Comparison of ENCODE assay signal across 13 cellular contexts in the genomic region with DNA sequence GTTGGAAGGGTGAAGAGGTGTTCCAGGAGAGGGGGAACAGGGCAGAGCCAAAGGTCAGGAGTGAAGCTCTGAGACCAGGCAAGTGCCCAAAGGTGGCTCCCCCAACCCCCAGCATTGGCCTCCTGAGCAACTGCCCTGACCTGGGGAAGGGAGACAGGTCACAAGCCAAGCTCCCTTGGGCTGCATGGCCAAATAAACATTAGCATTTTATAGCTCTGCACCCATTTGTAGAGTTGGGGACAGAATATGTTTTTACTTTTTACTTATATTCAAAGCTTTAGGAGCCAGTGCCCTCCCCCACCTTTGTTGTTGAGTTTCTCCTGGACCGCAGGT. TPM values are rescaled to one million over a fixed set of nuclear protein-coding genes. Genes with fewer than 3 reads are reported as not detected.
DNase-seq lines count a peak whose midpoint lies in the region; ATAC-seq and TF ChIP-seq lines count a peak whose summit lies in the region.
"Had no signal": no experiment of that assay in that cellular context is flagged by ENCODE, and none has a peak within 500 bp of the region (broad histone marks: within the 10 kb centered on the region; RNA-seq: fewer than 3 reads in every experiment).

No MANE protein-coding gene starts in this region.

- H3K79me1 ChIP-seq in mesenchymal stem cell (replicated peaks; ENCODE audit: low read length, poor library complexity, severe bottlenecking), result no peaks in the 10 kb centered on the region

- H2BK12ac ChIP-seq in mesenchymal stem cell (ENCODE audit: low read length in 2 of 2), result peak overlapping the region; percentile 34 to 77

- peaks cover 6 to 9% of the 10 kb centered on the region in 2 donors for H3K4me1 ChIP-seq in breast epithelium
- peaks cover 30% of the 10 kb centered on the region for H3K4me1 ChIP-seq in mesenchymal stem cell (ENCODE audit: control insufficient read depth, insufficient read depth, low read depth, low read length)
- H3K4me1 ChIP-seq in tibial artery, result peaks cover 0 to 48% (median 32%) of the 10 kb centered on the region in 4 donors
- peaks cover 13% of the 10 kb centered on the region for H3K4me1 ChIP-seq in OCI-LY7 (ENCODE audit: insufficient read depth, low read length, poor library complexity, severe bottlenecking)

- H3K23ac ChIP-seq in mesenchymal stem cell (ENCODE audit: low read length in 2 of 2), result no peak overlapping the region

- peaks cover 8% of the 10 kb centered on the region for H3K27me3 Mint-ChIP-seq in MCF 10A (ENCODE audit: insufficient read depth, unreplicated experiment)

- peak overlapping the region; percentile 79 for H3K4me3 Mint-ChIP-seq in MCF 10A (ENCODE audit: unreplicated experiment)

- peak overlapping the region; percentile 50 to 95 for H3K18ac ChIP-seq in mesenchymal stem cell (ENCODE audit: low read depth in 1 of 2, low read length in 2 of 2)

- H3K36me3 ChIP-seq in breast epithelium (no peaks in the 10 kb centered on the region), mesenchymal stem cell (ENCODE audit: control insufficient read depth in 1 of 2, insufficient read depth in 2 of 2, low read depth in 1 of 2, low read length in 2 of 2) (no peaks in the 10 kb centered on the region), tibial artery (no peaks in the 10 kb centered on the region), OCI-LY7 (ENCODE audit: insufficient read depth, low read length) (no peaks in the 10 kb centered on the region)
- H3K36me3 ChIP-seq: pancreas had no signal

- no peaks in the 10 kb centered on the region for H3K9me3 Mint-ChIP-seq in MCF 10A (ENCODE audit: unreplicated experiment)
- H3K9me3 Mint-ChIP-seq: activated CD4-positive, alpha-beta memory T cell treated with anti-CD3 and anti-CD28 coated beads, Interleukin-2, amount 10 ng/mL, durations not matched to agents 7 days and 5 days had no signal

- 30% methylated on average over 1 of the region's 1 CpG for WGBS in mesenchymal stem cell

- H3K4me3 ChIP-seq in breast epithelium (no peak overlapping the region), mesenchymal stem cell (ENCODE audit: insufficient read depth in 1 of 2, low read depth in 1 of 2, low read length in 2 of 2) (no peak overlapping the region), tibial artery (no peak overlapping the region), OCI-LY7 (ENCODE audit: low read depth, low read length, poor library complexity, severe bottlenecking) (no peak overlapping the region)

- CTCF ChIA-PET in MCF 10A (lab: Yijun Ruan, JAX), result interaction anchor here (1.3 to 1.7 kb wide), 4 partner anchors 22 to 316 kb away, joined by 3 to 7 read pairs (median 3); no protein-coding TSS in a partner anchor
- CTCF ChIA-PET in OCI-LY7 (lab: Charles Lee; ENCODE audit: unreplicated experiment), result no interaction called here

- H3K27me3 ChIP-seq in breast epithelium, result peaks cover 0 to 3% of the 10 kb centered on the region in 2 donors
- H3K27me3 ChIP-seq in mesenchymal stem cell (ENCODE audit: control insufficient read depth in 1 of 2, insufficient read depth in 1 of 2, low read length in 2 of 2), result peaks cover 6 to 85% of the 10 kb centered on the region in 2 experiments
- peaks cover 0 to under 1% of the 10 kb centered on the region in 2 donors for H3K27me3 ChIP-seq in tibial artery
- H3K27me3 ChIP-seq: pancreas had no signal

- no peak overlapping the region for H2BK5ac ChIP-seq in mesenchymal stem cell (ENCODE audit: low read depth, low read length, poor library complexity, severe bottlenecking)

- H4K8ac ChIP-seq in mesenchymal stem cell (ENCODE audit: low read length), result peak overlapping the region; percentile 70

- H3K36me3 Mint-ChIP-seq in MCF 10A (ENCODE audit: insufficient read depth, unreplicated experiment), result peaks cover 5% of the 10 kb centered on the region

- no peak overlapping the region for H3K14ac ChIP-seq in mesenchymal stem cell (ENCODE audit: low read length in 2 of 2)

- no peaks in the 10 kb centered on the region for H3K79me2 ChIP-seq in OCI-LY7 (ENCODE audit: insufficient read depth, low read depth, low read length)

- POLR2A ChIA-PET in MCF 10A (lab: Yijun Ruan, JAX), result interaction anchor here (0.7 to 9.3 kb wide), 4 partner anchors 29 to 505 kb away, joined by 3 to 146 read pairs (median 6); no protein-coding TSS in a partner anchor
- POLR2A ChIA-PET in OCI-LY7 (lab: Charles Lee), result interaction anchor here (0.5 to 0.6 kb wide), 2 partner anchors 443 to 578 kb away, joined by 4 to 7 read pairs; no protein-coding TSS in a partner anchor

- H3K4me2 ChIP-seq in mesenchymal stem cell (ENCODE audit: low read length, poor library complexity, severe bottlenecking) (no peak overlapping the region), OCI-LY7 (ENCODE audit: low read length) (no peak overlapping the region)

- H3K9me3 ChIP-seq in breast epithelium (no peaks in the 10 kb centered on the region), mesenchymal stem cell (ENCODE audit: control insufficient read depth, low read length) (no peaks in the 10 kb centered on the region), tibial artery (no peaks in the 10 kb centered on the region), OCI-LY7 (ENCODE audit: low read length) (no peaks in the 10 kb centered on the region)
- H3K9me3 ChIP-seq: pancreas had no signal

- H3K9me2 ChIP-seq in OCI-LY7 (ENCODE audit: insufficient read depth, low read length), result no peaks in the 10 kb centered on the region

- H4K91ac ChIP-seq in mesenchymal stem cell (ENCODE audit: low read length), result peak overlapping the region; percentile 88

- H2AFZ ChIP-seq in mesenchymal stem cell (ENCODE audit: low read depth, low read length) (no peak overlapping the region), OCI-LY7 (ENCODE audit: low read length) (no peak overlapping the region)

- peaks cover 25% of the 10 kb centered on the region for H3K4me1 Mint-ChIP-seq in MCF 10A (ENCODE audit: insufficient read depth, unreplicated experiment)

- H3K27ac ChIP-seq in breast epithelium, result peak overlapping the region in 1 of 2 donors; percentile 66
- peak overlapping the region; percentile 36 for H3K27ac ChIP-seq in caudate nucleus (ENCODE audit: low read depth, low read length)
- H3K27ac ChIP-seq in mesenchymal stem cell (ENCODE audit: low read length, poor library complexity, severe bottlenecking), result no peak overlapping the region
- H3K27ac ChIP-seq in tibial artery, result peak overlapping the region; percentile 63 to 69
- H3K27ac ChIP-seq in OCI-LY7 (ENCODE audit: low read depth, low read length, poor library complexity, severe bottlenecking), result no peak overlapping the region

- no peak overlapping the region for H2AK5ac ChIP-seq in mesenchymal stem cell (ENCODE audit: low read length, severe bottlenecking)

- intact Hi-C loops in MCF 10A (cut with micrococcal nuclease) (no loop called here), breast epithelium (cut with DNase I; ENCODE audit: low total_unique reads) (no loop called here), tibial artery (cut with DNase I; ENCODE audit: low total_unique reads) (no loop called here), OCI-LY7 (cut with micrococcal nuclease; ENCODE audit: unreplicated experiment) (no loop called here)

- no peak for DNase-seq in MCF 10A (ENCODE audit: unreplicated experiment)
- no peak for DNase-seq in breast epithelium (ENCODE audit: low spot score in 2 of 2)
- no peak for DNase-seq in caudate nucleus (lab: John Stamatoyannopoulos, UW)
- no peak for DNase-seq in mesenchymal stem cell
- peak in 1 of 2 donors; percentile 50 for DNase-seq in tibial artery
- no peak for DNase-seq in NCI-H1048 (lab: John Stamatoyannopoulos, UW)
- DNase-seq in OCI-LY7 (ENCODE audit: low spot score), result no peak
- DNase-seq: activated CD4-positive, alpha-beta memory T cell treated with anti-CD3 and anti-CD28 coated beads, Interleukin-2, amount 10 ng/mL, durations not matched to agents 7 days and 5 days; NCI-H2029 treated with DMSO at 0.1 percent for 48 hours; stimulated activated CD4-positive, alpha-beta T cell treated with anti-CD3 and anti-CD28 coated beads, Interleukin-4, amount 100 ng/mL, for 1 hour had no signal

- BruUV-seq in MCF 10A (replicated peaks; lab: Mats Ljungman, UMichigan), result no TSS peak
- no TSS peak for BruUV-seq in OCI-LY7 (replicated peaks; lab: Mats Ljungman, UMichigan)

- TF ChIP-seq CTCF in MCF 10A (IDR thresholded peaks at IDR 0.05; ENCODE audit: unreplicated experiment) (no peak), breast epithelium (IDR thresholded peaks at IDR 0.05) (no peak), tibial artery (IDR thresholded peaks at IDR 0.05) (no peak), OCI-LY7 (conservative IDR thresholded peaks at IDR 0.05; ENCODE audit: low read length) (no peak)

- H3K4ac ChIP-seq in mesenchymal stem cell (ENCODE audit: low read depth in 1 of 2, low read length in 2 of 2), result peak overlapping the region; percentile 20 to 80

- H2BK120ac ChIP-seq in mesenchymal stem cell (ENCODE audit: low read depth, low read length), result no peak overlapping the region

- no peak for TF ChIP-seq POLR2A in breast epithelium (IDR thresholded peaks at IDR 0.05)

- ATAC-seq in HG03354 (IDR thresholded peaks at IDR 0.05; ENCODE audit: poor library complexity, severe bottlenecking, unreplicated experiment), result no peak
- ATAC-seq: pancreas had no signal

- peak overlapping the region; percentile 4 for H2BK15ac ChIP-seq in mesenchymal stem cell (ENCODE audit: low read depth, poor library complexity, severe bottlenecking)

- peak overlapping the region; percentile 89 for H3K9ac ChIP-seq in mesenchymal stem cell (ENCODE audit: low read length)

- peak overlapping the region; percentile 83 for H3K27ac Mint-ChIP-seq in MCF 10A (ENCODE audit: low read depth, unreplicated experiment)
- H3K27ac Mint-ChIP-seq: activated CD4-positive, alpha-beta memory T cell treated with anti-CD3 and anti-CD28 coated beads, Interleukin-2, amount 10 ng/mL, durations not matched to agents 7 days and 5 days had no signal

- H4K20me1 ChIP-seq in OCI-LY7 (ENCODE audit: insufficient read depth, low read length), result no peaks in the 10 kb centered on the region

RNA-seq across cellular contexts. Expression of a gene that starts 4.0 kb away (rescaled TPM):
- total RNA-seq in MCF 10A (2022) (80.5 and 82.4 TPM in 2 replicates), breast epithelium (1 to 10 TPM in 2 of 3 donors, under 1 TPM in 1; 0.80 to 4.9 (median 3.5) TPM), OCI-LY7 (2022) (not detected in 2 replicates)
- polyA plus RNA-seq in mesenchymal stem cell (2013, experiment 1 of 2), result 40.6 TPM
- 38.6 TPM for polyA plus RNA-seq in mesenchymal stem cell (2013, experiment 2 of 2)
- not detected in 2 replicates for total RNA-seq in OCI-LY7 (2014; rRNA removed; shearing (Covaris generic))
- total RNA-seq: activated CD4-positive, alpha-beta memory T cell treated with anti-CD3 and anti-CD28 coated beads, Interleukin-2, amount 10 ng/mL, durations not matched to agents 7 days and 5 days; T-helper 1 cell treated with Interleukin-12 subunit alpha and Interleukin-12 subunit beta and Interleukin-4 antibody, amounts not matched to agents 30 ng/mL and 1 ng/mL, for 36 hours had no signal

Comparison
In these comparisons a context has a peak if more than half of its experiments do, and no peak if none do; other contexts are left out.
1. RNA of a gene that starts 4.0 kb away (total RNA-seq): 80.5 to 82.4 TPM in MCF 10A; 0.80 to 4.9 TPM in breast epithelium and not detected in OCI-LY7; every median in the first group is over 10 times any median in the second.
2. H3K27ac ChIP-seq: peak in caudate nucleus (single experiment) and tibial artery (2 of 2); none in mesenchymal stem cell (single experiment) and OCI-LY7 (single experiment).